Comparison of ENCODE assay signal across 16 cellular contexts in the genomic region with DNA sequence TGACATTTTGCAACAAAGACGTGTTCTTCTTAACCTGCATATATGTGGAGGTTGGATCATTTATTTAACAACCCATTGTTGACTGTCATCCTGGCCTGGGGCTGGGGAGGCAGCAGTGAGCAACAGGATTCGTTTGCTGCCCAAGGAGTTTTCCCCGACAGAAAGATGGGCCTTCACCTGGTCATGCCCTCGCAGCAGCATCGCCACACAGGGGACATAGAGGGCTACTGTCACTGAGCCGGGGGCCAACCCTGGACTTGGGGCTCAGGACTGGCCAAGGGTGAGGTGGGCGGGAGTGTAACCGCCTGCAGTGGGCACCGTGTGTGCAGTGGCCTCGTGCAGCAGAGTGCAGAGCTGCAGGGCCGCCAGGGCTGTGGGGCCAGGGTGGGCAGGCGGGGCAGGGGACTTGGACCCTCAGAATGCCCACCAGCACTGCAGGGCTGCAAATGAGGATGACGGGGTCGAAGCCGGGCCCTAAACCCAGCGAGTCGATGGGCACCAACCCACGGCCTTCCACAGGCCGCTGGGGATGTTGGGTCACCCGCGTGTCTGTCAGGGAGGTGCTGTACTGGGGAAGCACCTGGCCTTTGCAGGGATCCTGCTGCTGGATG. TPM values are rescaled to one million over a fixed set of nuclear protein-coding genes. Genes with fewer than 3 reads are reported as not detected.
DNase-seq lines count a peak whose midpoint lies in the region; ATAC-seq and TF ChIP-seq lines count a peak whose summit lies in the region.
"Had no signal": no experiment of that assay in that cellular context is flagged by ENCODE, and none has a peak within 500 bp of the region (broad histone marks: within the 10 kb centered on the region; RNA-seq: fewer than 3 reads in every experiment).

No MANE protein-coding gene starts in this region.

- no peak for DNase-seq in GM12864 (ENCODE audit: low read depth)
- DNase-seq in HuH-7 (ENCODE audit: low spot score): peak; percentile 21
- no peak for DNase-seq in chondrocyte (ENCODE audit: low spot score)
- peak; percentile 85 for DNase-seq in posterior vena cava (ENCODE audit: low spot score)
- DNase-seq in activated effector memory CD4-positive, alpha-beta T cell treated with Interleukin-2 at 50 U/mL for 16 hours: no peak
- no peak for DNase-seq in foreskin fibroblast
- DNase-seq in SKM-1 (lab: John Stamatoyannopoulos, UW; ENCODE audit: unreplicated experiment): no peak
- DNase-seq: C1 segment of cervical spinal cord, kidney glomerular epithelial cell, NCI-H1105 treated with DMSO at 0.1 percent for 48 hours, NCI-H226, psoas muscle, tibial artery had no signal

- no peak for ATAC-seq in HG03469 (IDR thresholded peaks at IDR 0.05; ENCODE audit: unreplicated experiment)
- ATAC-seq: psoas muscle had no signal

- H3K9me3 Mint-ChIP-seq in chondrocyte (ENCODE audit: low read depth): peaks cover 10% of the 10 kb centered on the region
- H3K9me3 Mint-ChIP-seq: activated naive CD4-positive, alpha-beta T cell treated with anti-CD3 and anti-CD28 coated beads, Interleukin-2, amount 50 U/mL, for 24 hours had no signal

- H3K4me3 ChIP-seq in GM12864 (ENCODE audit: low read depth, low read length): no peak overlapping the region
- H3K4me3 ChIP-seq in foreskin fibroblast (ENCODE audit: low read depth in 1 of 2, low read length in 2 of 2): no peak overlapping the region
- H3K4me3 ChIP-seq: psoas muscle, SK-N-MC, tibial artery had no signal

- peaks cover 5% of the 10 kb centered on the region for H3K36me3 Mint-ChIP-seq in chondrocyte (ENCODE audit: low read depth)
- H3K36me3 Mint-ChIP-seq: activated naive CD4-positive, alpha-beta T cell treated with anti-CD3 and anti-CD28 coated beads, Interleukin-2, amount 50 U/mL, for 24 hours had no signal

- TF ChIP-seq CTCF in GM12864 (IDR thresholded peaks at IDR 0.05; ENCODE audit: low read depth, low read length, missing control alignments) (peak; percentile 45), chondrocyte (IDR thresholded peaks at IDR 0.05) (peak; percentile 22), foreskin fibroblast (IDR thresholded peaks at IDR 0.05; ENCODE audit: low read depth, low read length) (no peak)

- H3K4me1 Mint-ChIP-seq in chondrocyte (ENCODE audit: low read depth): no peaks in the 10 kb centered on the region

- intact Hi-C loops in posterior vena cava (cut with DNase I): no loop called here

- H3K27ac Mint-ChIP-seq in chondrocyte (ENCODE audit: unreplicated experiment): no peak overlapping the region
- H3K27ac Mint-ChIP-seq: activated naive CD4-positive, alpha-beta T cell treated with anti-CD3 and anti-CD28 coated beads, Interleukin-2, amount 50 U/mL, for 24 hours had no signal

- H3K4me3 Mint-ChIP-seq in chondrocyte (ENCODE audit: unreplicated experiment): no peak overlapping the region
- H3K4me3 Mint-ChIP-seq: activated naive CD4-positive, alpha-beta T cell treated with anti-CD3 and anti-CD28 coated beads, Interleukin-2, amount 50 U/mL, for 24 hours had no signal

- H3K27me3 Mint-ChIP-seq in chondrocyte (ENCODE audit: low read depth): no peaks in the 10 kb centered on the region
- H3K27me3 Mint-ChIP-seq: activated naive CD4-positive, alpha-beta T cell treated with anti-CD3 and anti-CD28 coated beads, Interleukin-2, amount 50 U/mL, for 24 hours had no signal

RNA-seq across cellular contexts. Expression of a gene that starts 11.8 kb away (rescaled TPM):
- 24.6 to 35.8 TPM (median 34.2 TPM) in 3 replicates for total RNA-seq in chondrocyte
- 10 to 100 TPM; 45.7 to 51.8 TPM for total RNA-seq in posterior vena cava

Comparison
In these comparisons a context has a peak if more than half of its experiments do, and no peak if none do; other contexts are left out.
1. DNase-seq: peak in HuH-7 (single experiment) and posterior vena cava (single experiment); none in GM12864 (single experiment), chondrocyte (single experiment), activated effector memory CD4-positive, alpha-beta T cell treated with Interleukin-2 at 50 U/mL for 16 hours (single experiment), foreskin fibroblast (0 of 2) and SKM-1 (single experiment).